18 cellular contexts compared by ENCODE assay signal in the genomic region with DNA sequence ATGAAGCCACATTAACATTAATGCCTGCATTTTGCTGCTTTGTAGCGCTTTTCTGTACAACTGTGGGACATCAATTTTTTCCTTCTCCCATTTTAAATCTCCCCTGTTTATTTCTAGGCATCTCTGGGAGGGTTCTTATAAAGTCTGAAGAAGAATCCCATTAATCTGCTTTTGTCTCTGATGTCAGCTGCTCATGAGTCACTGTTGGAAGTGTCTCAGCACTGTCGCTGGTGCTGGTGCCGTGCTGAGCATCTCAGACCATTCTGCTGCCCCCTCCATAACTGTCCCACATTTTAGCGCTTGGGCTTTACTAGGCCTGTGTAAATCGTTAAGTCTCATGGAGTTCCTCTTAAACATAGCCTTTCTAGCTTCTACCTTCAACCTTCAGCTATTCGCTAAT.
"Had no signal": no experiment of that assay in that cellular context is flagged by ENCODE, and none has a peak within 500 bp of the region (broad histone marks: within the 10 kb centered on the region; RNA-seq: fewer than 3 reads in every experiment).

No MANE protein-coding gene starts in this region.

- H3K4me3 ChIP-seq: breast epithelium, hepatocyte, prostate gland, testis, upper lobe of right lung had no signal

- H3K36me3 ChIP-seq: breast epithelium, prostate gland, upper lobe of right lung had no signal

- H3K4me3 Mint-ChIP-seq: activated CD8-positive, alpha-beta memory T cell treated with anti-CD3 and anti-CD28 coated beads, Interleukin-2, amount 10 ng/mL, durations not matched to agents 7 days and 5 days; activated naive CD8-positive, alpha-beta T cell treated with anti-CD3 and anti-CD28 coated beads for 36 hours; activated T-cell treated with anti-CD3 and anti-CD28 coated beads, Interleukin-2, amount 50 U/mL, for 24 hours; mesothelial cell of epicardium had no signal

- H3K36me3 Mint-ChIP-seq: activated CD8-positive, alpha-beta memory T cell treated with anti-CD3 and anti-CD28 coated beads, Interleukin-2, amount 10 ng/mL, durations not matched to agents 7 days and 5 days; activated naive CD8-positive, alpha-beta T cell treated with anti-CD3 and anti-CD28 coated beads for 36 hours; mesothelial cell of epicardium had no signal

- FAIRE-seq: colon, frontal cortex, TTC549 had no signal

- DNase-seq: activated CD4-positive, alpha-beta T cell treated with anti-CD3 and anti-CD28 coated beads, Interleukin-2, amount 50 U/mL, for 48 hours; activated CD8-positive, alpha-beta memory T cell treated with anti-CD3 and anti-CD28 coated beads, Interleukin-2, amount 10 ng/mL, durations not matched to agents 7 days and 5 days; activated gamma-delta T cell; activated naive CD8-positive, alpha-beta T cell treated with anti-CD3 and anti-CD28 coated beads for 36 hours; activated T-cell treated with anti-CD3 and anti-CD28 coated beads, Interleukin-2, amount 50 U/mL, for 24 hours; stimulated activated CD4-positive, alpha-beta T cell treated with anti-CD3 and anti-CD28 coated beads, Interleukin-12 subunit alpha, Interleukin-12 subunit beta, amount 100 ng/mL, for 4 hours; stimulated activated CD8-positive, alpha-beta memory T cell treated with anti-CD3 and anti-CD28 coated beads, Interleukin-4, amount 100 ng/mL, for 48 hours; stimulated activated naive CD8-positive, alpha-beta T cell treated with anti-CD3 and anti-CD28 coated beads, Interleukin-15, Interleukin-2, amounts not matched to agents 100 U/mL and 50 U/mL, for 24 hours; T-helper 2 cell; testis; upper lobe of right lung had no signal

- H3K9me3 ChIP-seq: breast epithelium, prostate gland, testis, upper lobe of right lung had no signal

- H3K27me3 ChIP-seq: breast epithelium, hepatocyte, testis, upper lobe of right lung had no signal

- H3K27ac ChIP-seq: breast epithelium, hepatocyte, prostate gland, testis, upper lobe of right lung had no signal

- H3K27me3 Mint-ChIP-seq: activated CD8-positive, alpha-beta memory T cell treated with anti-CD3 and anti-CD28 coated beads, Interleukin-2, amount 10 ng/mL, durations not matched to agents 7 days and 5 days; activated naive CD8-positive, alpha-beta T cell treated with anti-CD3 and anti-CD28 coated beads for 36 hours; activated T-cell treated with anti-CD3 and anti-CD28 coated beads, Interleukin-2, amount 50 U/mL, for 24 hours had no signal

- H2AFZ ChIP-seq: hepatocyte had no signal

- H3K4me1 Mint-ChIP-seq: activated CD8-positive, alpha-beta memory T cell treated with anti-CD3 and anti-CD28 coated beads, Interleukin-2, amount 10 ng/mL, durations not matched to agents 7 days and 5 days; activated naive CD8-positive, alpha-beta T cell treated with anti-CD3 and anti-CD28 coated beads for 36 hours had no signal

- H3K4me1 ChIP-seq: breast epithelium, prostate gland, testis, upper lobe of right lung had no signal

- H3K4me2 ChIP-seq: hepatocyte had no signal

- H3K9me3 Mint-ChIP-seq: activated T-cell treated with anti-CD3 and anti-CD28 coated beads, Interleukin-2, amount 50 U/mL, for 24 hours; mesothelial cell of epicardium had no signal

- H3K27ac Mint-ChIP-seq: activated CD8-positive, alpha-beta memory T cell treated with anti-CD3 and anti-CD28 coated beads, Interleukin-2, amount 10 ng/mL, durations not matched to agents 7 days and 5 days; activated naive CD8-positive, alpha-beta T cell treated with anti-CD3 and anti-CD28 coated beads for 36 hours; activated T-cell treated with anti-CD3 and anti-CD28 coated beads, Interleukin-2, amount 50 U/mL, for 24 hours; mesothelial cell of epicardium had no signal
